In the genomic region with DNA sequence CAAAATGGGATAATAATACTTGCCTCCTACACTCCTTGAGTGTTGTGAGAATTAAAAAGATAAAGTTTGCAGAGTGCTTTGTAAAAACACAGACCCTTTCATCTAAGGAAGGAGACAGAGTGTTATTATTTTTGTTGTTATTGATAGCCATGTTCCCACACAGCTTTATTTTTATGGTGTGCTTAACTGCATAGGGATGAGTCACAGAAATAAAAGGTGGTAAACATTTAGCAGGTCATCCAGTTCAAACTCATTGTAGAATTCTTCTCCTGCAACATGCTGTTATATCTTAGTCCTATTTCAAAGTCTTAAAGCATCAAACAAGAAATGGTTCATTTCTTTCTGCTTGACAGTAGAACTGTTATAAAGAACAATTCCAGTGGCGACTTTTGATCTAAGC, we compare ENCODE assay signal across 16 cellular contexts.
A peak's percentile ranks its signal among the peaks of the same experiment; 100 is the strongest.
DNase-seq lines count a peak whose midpoint lies in the region; ATAC-seq, FAIRE-seq and TF ChIP-seq lines count a peak whose summit lies in the region.
"Had no signal": no experiment of that assay in that cellular context is flagged by ENCODE, and none has a peak within 500 bp of the region (broad histone marks: within the 10 kb centered on the region; RNA-seq: fewer than 3 reads in every experiment).

No MANE protein-coding gene starts in this region.

- no peak overlapping the region for H3K27ac ChIP-seq in foreskin keratinocyte
- H3K27ac ChIP-seq in MM.1S (ENCODE audit: low read length), result no peak overlapping the region
- H3K27ac ChIP-seq: HL-60 had no signal

- no peaks in the 10 kb centered on the region for H3K9me3 Mint-ChIP-seq in activated T-cell treated with anti-CD3 and anti-CD28 coated beads, Interleukin-2, amount 50 U/mL, for 24 hours
- H3K9me3 Mint-ChIP-seq: CD8-positive, alpha-beta memory T cell had no signal

- no peaks in the 10 kb centered on the region for H3K4me1 Mint-ChIP-seq in activated T-cell treated with anti-CD3 and anti-CD28 coated beads, Interleukin-2, amount 50 U/mL, for 24 hours (ENCODE audit: low read depth)
- H3K4me1 Mint-ChIP-seq: CD8-positive, alpha-beta memory T cell had no signal

- peak; percentile 48 for FAIRE-seq in H54 (lab: Jason Lieb, UNC)
- FAIRE-seq: G401.6, GM12891, K562 had no signal

- no peaks in the 10 kb centered on the region for H3K79me2 ChIP-seq in MM.1S (ENCODE audit: low read length)

- ATAC-seq in foreskin keratinocyte, result peak; percentile 18
- ATAC-seq: K562 had no signal

- H3K4me3 ChIP-seq in MM.1S (ENCODE audit: low read length), result no peak overlapping the region
- H3K4me3 ChIP-seq: K562 had no signal

- no peak overlapping the region for H3K9ac ChIP-seq in MM.1S (ENCODE audit: low read length)

- no peaks in the 10 kb centered on the region for H3F3A ChIP-seq in MM.1S (ENCODE audit: insufficient read depth, low read length)

- no peak overlapping the region for H3K4me2 ChIP-seq in MM.1S (ENCODE audit: low read depth, low read length)

- H3K4me3 Mint-ChIP-seq in activated T-cell treated with anti-CD3 and anti-CD28 coated beads, Interleukin-2, amount 50 U/mL, for 24 hours, result no peak overlapping the region
- H3K4me3 Mint-ChIP-seq: CD8-positive, alpha-beta memory T cell had no signal

- H3K9me3 ChIP-seq in MM.1S (replicated peaks; ENCODE audit: insufficient read depth, low read length), result no peaks in the 10 kb centered on the region
- H3K9me3 ChIP-seq: Caco-2 had no signal

- no peaks in the 10 kb centered on the region for H3K27me3 Mint-ChIP-seq in activated T-cell treated with anti-CD3 and anti-CD28 coated beads, Interleukin-2, amount 50 U/mL, for 24 hours
- H3K27me3 Mint-ChIP-seq: CD8-positive, alpha-beta memory T cell had no signal

- H3K4me1 ChIP-seq in foreskin keratinocyte, result no peaks in the 10 kb centered on the region
- no peaks in the 10 kb centered on the region for H3K4me1 ChIP-seq in MM.1S (ENCODE audit: low read length)
- H3K4me1 ChIP-seq: Caco-2 had no signal

- no peaks in the 10 kb centered on the region for H3K9me2 ChIP-seq in MM.1S (replicated peaks; ENCODE audit: insufficient read depth, low read length)

- no peak for TF ChIP-seq POLR2A in H54 (IDR thresholded peaks at IDR 0.05; ENCODE audit: low read depth, low read length)

- H3K36me3 Mint-ChIP-seq in activated T-cell treated with anti-CD3 and anti-CD28 coated beads, Interleukin-2, amount 50 U/mL, for 24 hours (ENCODE audit: low read depth), result no peaks in the 10 kb centered on the region
- H3K36me3 Mint-ChIP-seq: CD8-positive, alpha-beta memory T cell had no signal

- no peaks in the 10 kb centered on the region for H3K27me3 ChIP-seq in foreskin keratinocyte
- H3K27me3 ChIP-seq in MM.1S (replicated peaks; ENCODE audit: insufficient read depth, low read length), result no peaks in the 10 kb centered on the region

- no peak for DNase-seq in H54 (ENCODE audit: insufficient read length, low spot score)
- DNase-seq in LoVo (ENCODE audit: low spot score), result peak; percentile 58
- DNase-seq in dermis blood vessel endothelial cell, result peak; percentile 23
- DNase-seq in foreskin keratinocyte, result no peak
- no peak for DNase-seq in activated T-cell treated with anti-CD3 and anti-CD28 coated beads, Interleukin-2, amount 50 U/mL, for 24 hours
- DNase-seq in epidermal melanocyte (ENCODE audit: insufficient read length, low spot score), result no peak
- no peak for DNase-seq in NCI-H1092 treated with DMSO at 0.1 percent for 48 hours (lab: John Stamatoyannopoulos, UW)
- no peak for DNase-seq in MM.1S
- DNase-seq: Caco-2; CD8-positive, alpha-beta memory T cell; DMS53; EL had no signal

- H3K36me3 ChIP-seq in MM.1S (replicated peaks; ENCODE audit: insufficient read depth, low read length), result no peaks in the 10 kb centered on the region

- no peaks in the 10 kb centered on the region for H4K20me1 ChIP-seq in MM.1S (ENCODE audit: insufficient read depth, low read length)

- TF ChIP-seq CTCF in foreskin keratinocyte (conservative IDR thresholded peaks at IDR 0.05) (no peak), MM.1S (IDR thresholded peaks at IDR 0.05; ENCODE audit: low read length) (no peak)

- no peak overlapping the region for H2AFZ ChIP-seq in MM.1S (ENCODE audit: low read length)

- no peak overlapping the region for H3K27ac Mint-ChIP-seq in activated T-cell treated with anti-CD3 and anti-CD28 coated beads, Interleukin-2, amount 50 U/mL, for 24 hours
- H3K27ac Mint-ChIP-seq: CD8-positive, alpha-beta memory T cell had no signal

Comparison
In these comparisons a context has a peak if more than half of its experiments do, and no peak if none do; other contexts are left out.
1. DNase-seq: peak in LoVo (single experiment) and dermis blood vessel endothelial cell (single experiment); none in H54 (single experiment), foreskin keratinocyte (0 of 2), activated T-cell treated with anti-CD3 and anti-CD28 coated beads, Interleukin-2, amount 50 U/mL, for 24 hours (single experiment), epidermal melanocyte (single experiment), NCI-H1092 treated with DMSO at 0.1 percent for 48 hours (single experiment) and MM.1S (single experiment).